In genomic region chr5:36242534-36243144, GRCh38 we compare ENCODE assay signal across 8 cellular contexts.
DNase-seq lines count a peak whose midpoint lies in the region; ATAC-seq and TF ChIP-seq lines count a peak whose summit lies in the region.

No MANE protein-coding gene starts in this region.

- peak overlapping the region; percentile 93 for H3K4me3 ChIP-seq in AG09309 (ENCODE audit: control insufficient read depth, low read depth, low read length)

- no peaks in the 10 kb centered on the region for H3K9me3 Mint-ChIP-seq in stimulated activated memory B cell treated with anti-CD40 and anti-IgM and Interleukin-4, amounts not matched to agents 10 μg/mL and 1 μg/mL and 100 μg/mL, for 72 hours

- peak overlapping the region; percentile 88 for H3K27ac Mint-ChIP-seq in stimulated activated memory B cell treated with anti-CD40 and anti-IgM and Interleukin-4, amounts not matched to agents 10 μg/mL and 1 μg/mL and 100 μg/mL, for 72 hours

- H3K4me3 Mint-ChIP-seq in stimulated activated memory B cell treated with anti-CD40 and anti-IgM and Interleukin-4, amounts not matched to agents 10 μg/mL and 1 μg/mL and 100 μg/mL, for 72 hours = peak overlapping the region; percentile 83

- H3K27ac ChIP-seq in angular gyrus (ENCODE audit: low read depth, low read length) = peak overlapping the region; percentile 93

- DNase-seq in AG09309 (ENCODE audit: low read depth) (no peak), HuH-7 (ENCODE audit: low spot score) (peak; percentile 34), kidney glomerular epithelial cell (lab: John Stamatoyannopoulos, UW) (peak; percentile 38), amniotic stem cell (lab: John Stamatoyannopoulos, UW) (no peak), NCI-H510A (lab: John Stamatoyannopoulos, UW) (no peak)

- no peaks in the 10 kb centered on the region for H3K27me3 Mint-ChIP-seq in stimulated activated memory B cell treated with anti-CD40 and anti-IgM and Interleukin-4, amounts not matched to agents 10 μg/mL and 1 μg/mL and 100 μg/mL, for 72 hours

- peaks cover 49% of the 10 kb centered on the region for H3K4me1 Mint-ChIP-seq in stimulated activated memory B cell treated with anti-CD40 and anti-IgM and Interleukin-4, amounts not matched to agents 10 μg/mL and 1 μg/mL and 100 μg/mL, for 72 hours

- no peaks in the 10 kb centered on the region for H3K36me3 Mint-ChIP-seq in stimulated activated memory B cell treated with anti-CD40 and anti-IgM and Interleukin-4, amounts not matched to agents 10 μg/mL and 1 μg/mL and 100 μg/mL, for 72 hours

- TF ChIP-seq CTCF in AG09309 (IDR thresholded peaks at IDR 0.05; ENCODE audit: control insufficient read depth, insufficient read depth, low read depth, low read length, missing control alignments) = no peak

- no peak for ATAC-seq in stimulated activated memory B cell treated with anti-CD40 and anti-IgM and Interleukin-4, amounts not matched to agents 10 μg/mL and 1 μg/mL and 100 μg/mL, for 72 hours
- ATAC-seq in HG02938 (IDR thresholded peaks at IDR 0.05; ENCODE audit: unreplicated experiment) = no peak

Comparison
In these comparisons a context has a peak if more than half of its experiments do, and no peak if none do; other contexts are left out.
1. DNase-seq: peak in HuH-7 (single experiment) and kidney glomerular epithelial cell (single experiment); none in AG09309 (single experiment), amniotic stem cell (single experiment) and NCI-H510A (single experiment).